ENCODE assay signal across 17 cellular contexts in genomic region chr9:72354704-72355103, GRCh38. TPM values are rescaled to one million over a fixed set of nuclear protein-coding genes. Genes with fewer than 3 reads are reported as not detected.
DNase-seq lines count a peak whose midpoint lies in the region; ATAC-seq, FAIRE-seq and TF ChIP-seq lines count a peak whose summit lies in the region.
"Had no signal": no experiment of that assay in that cellular context is flagged by ENCODE, and none has a peak within 500 bp of the region (broad histone marks: within the 10 kb centered on the region; RNA-seq: fewer than 3 reads in every experiment).

No MANE protein-coding gene starts in this region.

- H3K4me3 ChIP-seq in A549 (peak overlapping the region; percentile 8; the same call in 1 of the 3 replicates), K562 (no peak overlapping the region), mesenchymal stem cell (ENCODE audit: insufficient read depth in 1 of 2, low read depth in 1 of 2, low read length in 2 of 2) (no peak overlapping the region), osteoblast (ENCODE audit: insufficient read depth, low read length) (no peak overlapping the region)

- ATAC-seq in A549: no peak
- ATAC-seq in K562: peak; percentile 45; the same call in 2 of the 3 replicates
- no peak for ATAC-seq in GM18870 (IDR thresholded peaks at IDR 0.05; ENCODE audit: unreplicated experiment)

- H3K36me3 ChIP-seq in K562 (ENCODE audit: control insufficient read depth, insufficient read depth, low read length) (peaks cover 60% of the 10 kb centered on the region), mesenchymal stem cell (ENCODE audit: control insufficient read depth in 1 of 2, insufficient read depth in 2 of 2, low read depth in 1 of 2, low read length in 2 of 2) (peaks cover 0 to 77% of the 10 kb centered on the region in 2 experiments), osteoblast (ENCODE audit: insufficient read depth, low read length) (peaks cover 62% of the 10 kb centered on the region)

- H4K20me1 ChIP-seq in K562 (replicated peaks; ENCODE audit: control insufficient read depth, insufficient read depth, low read length) (peaks cover 6% of the 10 kb centered on the region; the same call in 1 of the 2 replicates), osteoblast (ENCODE audit: insufficient read depth, low read length) (peaks cover 50% of the 10 kb centered on the region)

- no peak overlapping the region for H2AK5ac ChIP-seq in mesenchymal stem cell (ENCODE audit: low read length, severe bottlenecking)

- no peak overlapping the region for H3K18ac ChIP-seq in mesenchymal stem cell (ENCODE audit: low read depth in 1 of 2, low read length in 2 of 2)

- no peak overlapping the region for H4K8ac ChIP-seq in mesenchymal stem cell (ENCODE audit: low read length)

- TF ChIP-seq RAD21 in A549 (conservative IDR thresholded peaks at IDR 0.05 in 1 of 2, IDR thresholded peaks at IDR 0.05 in 1 of 2): no peak
- no peak for TF ChIP-seq RAD21 in K562 (CRISPR knock-in tag; conservative IDR thresholded peaks at IDR 0.05 in 1 of 2, IDR thresholded peaks at IDR 0.05 in 1 of 2)

- POLR2A ChIA-PET in A549 (lab: Yijun Ruan, JAX): interaction anchor here (1.2 to 1.8 kb wide), 2 partner anchors 8 to 60 kb away, joined by 3 to 4 read pairs; no protein-coding TSS in a partner anchor
- POLR2A ChIA-PET in K562 (lab: Yijun Ruan, JAX): no interaction called here

- no peak overlapping the region for H3K23ac ChIP-seq in mesenchymal stem cell (ENCODE audit: low read length in 2 of 2)

- CTCF ChIA-PET in A549 (lab: Yijun Ruan, JAX) (interaction anchor here (0.6 to 3.1 kb wide), 3 partner anchors 74 to 245 kb away, joined by 3 to 9 read pairs (median 6); no protein-coding TSS in a partner anchor), K562 (lab: Yijun Ruan, JAX; ENCODE audit: low intra/inter-chr PET ratio) (no interaction called here)

- TF ChIP-seq POLR2A in A549 (IDR thresholded peaks at IDR 0.05; ENCODE audit: low read length) (no peak), K562 (conservative IDR thresholded peaks at IDR 0.05) (peak; percentile 23; the same call in 1 of the 2 replicates)

- in situ Hi-C loops in K562 (cut with MboI): no loop called here

- WGBS in A549 (ENCODE audit: missing lambda C conversion rate): 43% methylated on average over 1 of the region's 1 CpG
- WGBS in K562 (ENCODE audit: insufficient coverage, low coverage, missing lambda C conversion rate): 100% methylated on average over 1 of the region's 1 CpG
- no CpG with 5 or more reads among the region's 1 CpG for WGBS in mesenchymal stem cell

- TF ChIP-seq CTCF in A549 (IDR thresholded peaks at IDR 0.05) (no peak), K562 (IDR thresholded peaks at IDR 0.05 in 2 of 3, conservative IDR thresholded peaks at IDR 0.05 in 1 of 3; ENCODE audit: insufficient read depth in 2 of 3, low read depth in 1 of 3, low read length in 3 of 3) (no peak), osteoblast (IDR thresholded peaks at IDR 0.05; ENCODE audit: extremely low read depth, low read depth, low read length) (no peak)

- no TSS peak for BruUV-seq in K562 (replicated peaks; lab: Mats Ljungman, UMichigan)

- TF ChIP-seq EP300 in A549 (IDR thresholded peaks at IDR 0.05): no peak
- no peak for TF ChIP-seq EP300 in K562 (IDR thresholded peaks at IDR 0.05; ENCODE audit: low read length)

- H3K9ac ChIP-seq in K562 (ENCODE audit: insufficient read depth in 1 of 2, low read depth in 2 of 2, low read length in 2 of 2): no peak overlapping the region
- H3K9ac ChIP-seq in mesenchymal stem cell (ENCODE audit: low read length): no peak overlapping the region

- no peaks in the 10 kb centered on the region for H3K9me3 ChIP-seq in A549
- H3K9me3 ChIP-seq in K562 (replicated peaks; ENCODE audit: control insufficient read depth, insufficient read depth, low read depth, low read length): no peaks in the 10 kb centered on the region
- H3K9me3 ChIP-seq in mesenchymal stem cell (ENCODE audit: control insufficient read depth, low read length): no peaks in the 10 kb centered on the region
- H3K9me3 ChIP-seq in osteoblast (ENCODE audit: low read depth, low read length): no peaks in the 10 kb centered on the region

- peaks cover 25% of the 10 kb centered on the region for H3K79me2 ChIP-seq in K562 (ENCODE audit: control insufficient read depth, insufficient read depth, low read length)
- H3K79me2 ChIP-seq in osteoblast (ENCODE audit: insufficient read depth, low read length): peaks cover 40% of the 10 kb centered on the region

- no peak overlapping the region for H4K91ac ChIP-seq in mesenchymal stem cell (ENCODE audit: low read length)

- no peak overlapping the region for H2BK120ac ChIP-seq in mesenchymal stem cell (ENCODE audit: low read depth, low read length)

- peaks cover 2% of the 10 kb centered on the region for H3K9me1 ChIP-seq in K562 (ENCODE audit: control insufficient read depth, insufficient read depth, low read length)

- H3K4ac ChIP-seq in mesenchymal stem cell (ENCODE audit: low read depth in 1 of 2, low read length in 2 of 2): no peak overlapping the region

- H3K27me3 ChIP-seq in K562 (ENCODE audit: control insufficient read depth in 2 of 2, insufficient read depth in 2 of 2, low read length in 2 of 2) (no peaks in the 10 kb centered on the region), mesenchymal stem cell (ENCODE audit: control insufficient read depth in 1 of 2, insufficient read depth in 1 of 2, low read length in 2 of 2) (no peaks in the 10 kb centered on the region), osteoblast (ENCODE audit: insufficient read depth, low read length) (no peaks in the 10 kb centered on the region)

- no peak overlapping the region for H3K14ac ChIP-seq in mesenchymal stem cell (ENCODE audit: low read length in 2 of 2)

- H2AFZ ChIP-seq in K562 (ENCODE audit: low read depth, low read length) (no peak overlapping the region), mesenchymal stem cell (ENCODE audit: low read depth, low read length) (no peak overlapping the region), osteoblast (ENCODE audit: low read length) (no peak overlapping the region)

- H3K4me2 ChIP-seq in A549: peak overlapping the region; percentile 90
- H3K4me2 ChIP-seq in K562 (ENCODE audit: insufficient read depth, low read length): no peak overlapping the region
- no peak overlapping the region for H3K4me2 ChIP-seq in mesenchymal stem cell (ENCODE audit: low read length, poor library complexity, severe bottlenecking)
- H3K4me2 ChIP-seq in osteoblast (ENCODE audit: insufficient read depth, low read length): no peak overlapping the region

- H2BK12ac ChIP-seq in mesenchymal stem cell (ENCODE audit: low read length in 2 of 2): no peak overlapping the region

- peak in 1 of 2 experiments; percentile 19 for DNase-seq in A549 (ENCODE audit: low read depth in 1 of 2, low spot score in 1 of 2)
- DNase-seq in GM18507 (ENCODE audit: extremely low spot score, insufficient read length, low read depth): no peak
- no peak for DNase-seq in K562 (ENCODE audit: extremely low read depth in 1 of 4, low spot score in 3 of 4)
- DNase-seq in mesenchymal stem cell: peak; percentile 42
- DNase-seq in osteoblast (ENCODE audit: insufficient read length, low spot score, missing footprints): no peak
- DNase-seq in HUDEP-2 (lab: John Stamatoyannopoulos, UW; ENCODE audit: unreplicated experiment in 76 of 76): no peak
- DNase-seq: CD4-positive, CD25-positive, alpha-beta regulatory T cell; DMS79 treated with DMSO at 0.1 percent for 48 hours; NCI-H1417; NCI-H187 treated with DMSO at 0.1 percent for 48 hours; NCI-H2171; NCI-H446; NCI-H69; OCI-M1; RPMI8226 had no signal

- H2BK15ac ChIP-seq in mesenchymal stem cell (ENCODE audit: low read depth, poor library complexity, severe bottlenecking): no peak overlapping the region

- no peaks in the 10 kb centered on the region for H3K79me1 ChIP-seq in mesenchymal stem cell (replicated peaks; ENCODE audit: low read length, poor library complexity, severe bottlenecking)

- H2BK5ac ChIP-seq in mesenchymal stem cell (ENCODE audit: low read depth, low read length, poor library complexity, severe bottlenecking): no peak overlapping the region

- peak; percentile 72 for FAIRE-seq in A549 (lab: Jason Lieb, UNC)
- FAIRE-seq in GM18507 (lab: Jason Lieb, UNC): peak; percentile 38
- FAIRE-seq in K562 (lab: Jason Lieb, UNC): no peak
- FAIRE-seq: H1 had no signal

- H3K27ac ChIP-seq in A549 (no peak overlapping the region), K562 (ENCODE audit: extremely low read depth, low read depth, low read length) (no peak overlapping the region), mesenchymal stem cell (ENCODE audit: low read length, poor library complexity, severe bottlenecking) (no peak overlapping the region), osteoblast (ENCODE audit: low read depth, low read length) (no peak overlapping the region)

- intact Hi-C loops in K562 (cut with micrococcal nuclease): no loop called here

- H3K4me1 ChIP-seq in A549 (peaks cover 90% of the 10 kb centered on the region), K562 (replicated peaks in 1 of 2; ENCODE audit: control insufficient read depth in 2 of 2, insufficient read depth in 2 of 2, low read length in 2 of 2) (no peaks in the 10 kb centered on the region), mesenchymal stem cell (ENCODE audit: control insufficient read depth, insufficient read depth, low read depth, low read length) (peaks cover 1% of the 10 kb centered on the region), osteoblast (ENCODE audit: insufficient read depth, low read length) (peaks cover 16% of the 10 kb centered on the region)

RNA-seq across cellular contexts. Expression of gene ZFAND5, which starts 10.3 kb away (rescaled TPM):
- polyA plus RNA-seq in A549 (2011; rRNA removed) (234 and 315 TPM in 2 replicates), A549 (2017; fragmentation: RNase III; extraction: RNeasy Plus Mini Kit Qiagen cat#74134 plus additional on column Dnase treatment) (126 to 136 TPM (median 135 TPM) in 3 replicates), K562 (2011; rRNA removed) (34.3 and 34.5 TPM in 2 replicates), K562 (2014; fragmentation: Illumina TruSeq; extraction: Trizol) (64.2 and 65.0 TPM in 2 replicates), K562 (2014; fragmentation: Nextera tagmentation; extraction: Ambion mirVana) (10 to 100 TPM; 12.7 TPM), K562 (2014; rRNA removed) (31.9 and 32.8 TPM in 2 replicates)
- 94.0 and 129 TPM in 2 replicates for polyA plus RNA-seq in A549 (2012; cell fraction: cytosol; rRNA removed)
- polyA plus RNA-seq in A549 (2012; cell fraction: nucleus; rRNA removed): 92.3 and 99.3 TPM in 2 replicates
- 74.6 and 81.9 TPM in 2 replicates for polyA minus RNA-seq in A549 (2011; rRNA and poly(A)+ RNA removed)
- total RNA-seq in K562 (2011; cell fraction: chromatin; rRNA removed; ENCODE audit: low replicate concordance): 34.0 and 87.9 TPM in 2 replicates
- total RNA-seq in K562 (2011; cell fraction: nucleolus; rRNA removed): 26.0 and 36.6 TPM in 2 replicates
- total RNA-seq in K562 (2011; cell fraction: nucleoplasm; rRNA removed): 43.2 and 46.4 TPM in 2 replicates
- total RNA-seq in K562 (2014; rRNA removed) (35.0 and 35.6 TPM in 2 replicates), K562 (2014; rRNA removed; fragmentation: Illumina TruSeq; extraction: Trizol) (33.3 and 42.4 TPM in 2 replicates), K562 (2015; rRNA removed; fragmentation: Illumina TruSeq; extraction: Trizol) (32.9 and 35.7 TPM in 2 replicates), K562 (2021) (46.5 and 48.2 TPM in 2 replicates), osteoblast (153 and 164 TPM in 2 replicates)
- polyA plus RNA-seq in K562 (2011; cell fraction: cytosol; rRNA removed): 12.3 and 14.3 TPM in 2 replicates
- polyA plus RNA-seq in K562 (2011; cell fraction: nucleus; rRNA removed): 66.4 and 68.7 TPM in 2 replicates
- 38.1 and 38.8 TPM in 2 replicates for polyA plus RNA-seq in K562 (2012)
- polyA minus RNA-seq in K562 (2011; rRNA and poly(A)+ RNA removed): 29.2 and 36.7 TPM in 2 replicates
- 16.2 and 18.7 TPM in 2 replicates for polyA minus RNA-seq in K562 (2011; cell fraction: cytosol; rRNA and poly(A)+ RNA removed)
- 43.9 and 75.8 TPM in 2 replicates for polyA minus RNA-seq in K562 (2011; cell fraction: nucleus; rRNA and poly(A)+ RNA removed)
- 183 TPM for polyA plus RNA-seq in mesenchymal stem cell (2013, experiment 1 of 2)
- polyA plus RNA-seq in mesenchymal stem cell (2013, experiment 2 of 2): 181 TPM

Comparison
In these comparisons a context has a peak if more than half of its experiments do, and no peak if none do; other contexts are left out.
1. Of the 35 proteins assayed by ChIP-seq in both K562 and A549: peak only in K562: POLR2A; only in A549: CHD2; in both: none; in neither: 33.